Comparison of ENCODE assay signal across 1 cellular context in genomic region chr12:108633534-108634224, GRCh38.
TF ChIP-seq lines count a peak whose summit lies in the region.

SELPLG (minus strand) TSS chr12:108633894; CDS start chr12:108624307, 9,587 bp downstream.

TF ChIP-seq in HCT116, 20 proteins besides CTCF, POLR2A, EP300 and RAD21 (continued from another document):
- TF ChIP-seq REST (IDR thresholded peaks at IDR 0.05; ENCODE audit: low read depth) (no peak), JUND (IDR thresholded peaks at IDR 0.05) (no peak), EZH2phosphoT487 (IDR thresholded peaks at IDR 0.05; ENCODE audit: borderline replicate concordance) (no peak), EGR1 (IDR thresholded peaks at IDR 0.05; ENCODE audit: low read depth) (no peak), EZH2 (IDR thresholded peaks at IDR 0.05) (no peak), FOSL1 (IDR thresholded peaks at IDR 0.05; ENCODE audit: low read depth) (no peak)
